8 cellular contexts compared by ENCODE assay signal in the genomic region with DNA sequence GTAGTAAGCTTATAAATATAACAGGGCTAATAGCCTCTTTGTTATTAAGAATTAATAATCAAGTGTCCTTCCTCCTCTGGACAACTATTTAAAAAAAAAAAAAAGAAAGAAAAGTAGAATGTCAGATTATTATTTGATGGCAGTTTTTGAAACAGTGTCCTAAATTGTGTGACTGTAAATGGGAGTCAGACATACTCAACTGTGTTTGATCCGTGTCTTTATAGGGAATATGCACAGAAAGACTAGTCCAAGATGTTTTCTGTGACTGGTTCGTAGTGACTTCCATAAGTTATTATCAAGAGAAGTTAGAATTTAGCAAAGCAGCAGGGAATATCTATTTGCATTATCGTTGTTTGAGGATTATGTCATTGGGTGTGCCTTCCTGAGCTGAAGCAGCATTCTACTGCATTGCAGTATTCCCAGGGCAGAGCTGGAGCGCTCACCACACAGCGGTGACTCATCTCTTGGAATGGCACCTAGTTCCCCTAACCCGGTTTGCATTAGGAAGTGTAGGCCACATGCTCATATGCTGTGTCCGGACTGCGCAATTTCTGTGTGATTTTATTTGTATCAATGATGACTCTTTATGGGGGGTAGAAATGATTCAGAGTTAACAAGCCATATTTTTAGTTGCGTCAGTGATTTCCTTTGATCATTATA. TPM values are rescaled to one million over a fixed set of nuclear protein-coding genes. Genes with fewer than 3 reads are reported as not detected.
DNase-seq lines count a peak whose midpoint lies in the region; TF ChIP-seq lines count a peak whose summit lies in the region.

No MANE protein-coding gene starts in this region.

- H3T11ph ChIP-seq in H9 (ENCODE audit: low read length): no peak overlapping the region

- H2AK5ac ChIP-seq in H9 (ENCODE audit: insufficient read length, low read length): no peak overlapping the region

- H3K14ac ChIP-seq in H9 (ENCODE audit: insufficient read depth, low read length): no peak overlapping the region

- no peak overlapping the region for H2BK5ac ChIP-seq in H9 (ENCODE audit: insufficient read length, low read length)

- no peak overlapping the region for H4K8ac ChIP-seq in H9 (replicated peaks; ENCODE audit: insufficient read length, low read depth, low read length)

- H3K79me1 ChIP-seq in H9 (ENCODE audit: insufficient read depth, low read depth, low read length, poor library complexity, severe bottlenecking): peaks cover 9% of the 10 kb centered on the region

- no peak overlapping the region for H3K18ac ChIP-seq in H9 (ENCODE audit: insufficient read length, low read depth, low read length)

- peaks cover 19 to 42% (median 34%) of the 10 kb centered on the region in 3 experiments for H3K36me3 Mint-ChIP-seq in H9 (ENCODE audit: insufficient read depth in 1 of 3, low read depth in 3 of 3)

- no peak overlapping the region for H2BK12ac ChIP-seq in H9 (ENCODE audit: insufficient read length, low read depth, low read length)

- peak overlapping the region in 1 of 3 experiments; percentile 14; a peak in 1 of 7 replicates for H3K27ac Mint-ChIP-seq in H9

- H3K27me3 ChIP-seq in layer of hippocampus (ENCODE audit: control insufficient read depth, insufficient read depth, low read length) (no peaks in the 10 kb centered on the region), H9 (ENCODE audit: insufficient read depth, low read length) (no peaks in the 10 kb centered on the region)

- no peak overlapping the region for H2BK20ac ChIP-seq in H9 (ENCODE audit: low read depth, low read length, poor library complexity, severe bottlenecking)

- H2AFZ ChIP-seq in H9 (ENCODE audit: low read length): no peak overlapping the region

- no CpG with 5 or more reads among the region's 9 CpGs for WGBS in H9 (ENCODE audit: extremely low coverage, insufficient read length, low lambda C conversion rate)

- H4K5ac ChIP-seq in H9 (ENCODE audit: insufficient read length, low read depth, low read length): no peak overlapping the region

- H3K23ac ChIP-seq in H9 (ENCODE audit: insufficient read length, low read depth, low read length): no peak overlapping the region

- H3K4me1 Mint-ChIP-seq in H9: peaks cover 8 to 11% of the 10 kb centered on the region in 2 experiments

- no peaks in the 10 kb centered on the region for H4K20me1 ChIP-seq in H9 (ENCODE audit: control insufficient read depth, insufficient read depth, insufficient read length)

- no peaks in the 10 kb centered on the region for H3K23me2 ChIP-seq in H9 (ENCODE audit: insufficient read length, low read depth, low read length, poor library complexity, severe bottlenecking)

- H3K79me2 ChIP-seq in H9 (ENCODE audit: insufficient read depth, low read length): peaks cover 42% of the 10 kb centered on the region; the same call in 1 of the 2 replicates

- no peak overlapping the region for H3K4ac ChIP-seq in H9 (ENCODE audit: low read depth, low read length)

- H3K4me3 Mint-ChIP-seq in H9: no peak overlapping the region

- no peak overlapping the region for H3K4me2 ChIP-seq in H9 (ENCODE audit: insufficient read depth, insufficient read length, low read length)

- H2BK120ac ChIP-seq in H9 (ENCODE audit: low read depth, low read length, poor library complexity, severe bottlenecking): no peak overlapping the region

- no peaks in the 10 kb centered on the region for H3K27me3 Mint-ChIP-seq in H9 (ENCODE audit: low read depth)

- peak; percentile 100 for DNase-seq in EL
- peak; percentile 99 for DNase-seq in NCI-H226
- DNase-seq in cerebellar cortex (ENCODE audit: low spot score): peak; percentile 93
- no peak for DNase-seq in H9
- DNase-seq in NCI-H1092 (lab: John Stamatoyannopoulos, UW): no peak
- DNase-seq in NCI-H1930 (lab: John Stamatoyannopoulos, UW): no peak

- H3K56ac ChIP-seq in H9 (ENCODE audit: insufficient read length, low read depth, low read length): no peak overlapping the region

- no peak overlapping the region for H4K91ac ChIP-seq in H9 (ENCODE audit: insufficient read length, low read depth, low read length)

- H3K9ac ChIP-seq in H9 (ENCODE audit: extremely low read depth, insufficient read length, low read length): no peak overlapping the region

- H3K9me3 Mint-ChIP-seq in H9: no peaks in the 10 kb centered on the region

- H3K27ac ChIP-seq in layer of hippocampus (ENCODE audit: low read depth, low read length): peak overlapping the region; percentile 1
- peak overlapping the region; percentile 65 for H3K27ac ChIP-seq in temporal lobe (ENCODE audit: low read depth, low read length)
- no peak overlapping the region for H3K27ac ChIP-seq in H9 (ENCODE audit: insufficient read length, low read depth, low read length)

- no peaks in the 10 kb centered on the region; the same call in 1 of the 2 replicates for H3K4me1 ChIP-seq in H9 (ENCODE audit: insufficient read depth, low read length)

- no peak overlapping the region for H2BK15ac ChIP-seq in H9 (ENCODE audit: low read depth, low read length)

- H3K9me3 ChIP-seq in H9 (ENCODE audit: control insufficient read depth, low read depth, low read length): no peaks in the 10 kb centered on the region

- no peak for TF ChIP-seq CTCF in H9 (conservative IDR thresholded peaks at IDR 0.05)

RNA-seq across cellular contexts. Expression of gene DYNC1H1, which starts 7.9 kb away (rescaled TPM):
- total RNA-seq in temporal lobe (949 TPM), H9 (2021) (319 and 359 TPM in 2 replicates)

Comparison
In these comparisons a context has a peak if more than half of its experiments do, and no peak if none do; other contexts are left out.
1. DNase-seq: peak in EL (single experiment), NCI-H226 (single experiment) and cerebellar cortex (single experiment); none in H9 (single experiment), NCI-H1092 (single experiment) and NCI-H1930 (0 of 2).